ENCODE assay signal across 22 cellular contexts in the genomic region with DNA sequence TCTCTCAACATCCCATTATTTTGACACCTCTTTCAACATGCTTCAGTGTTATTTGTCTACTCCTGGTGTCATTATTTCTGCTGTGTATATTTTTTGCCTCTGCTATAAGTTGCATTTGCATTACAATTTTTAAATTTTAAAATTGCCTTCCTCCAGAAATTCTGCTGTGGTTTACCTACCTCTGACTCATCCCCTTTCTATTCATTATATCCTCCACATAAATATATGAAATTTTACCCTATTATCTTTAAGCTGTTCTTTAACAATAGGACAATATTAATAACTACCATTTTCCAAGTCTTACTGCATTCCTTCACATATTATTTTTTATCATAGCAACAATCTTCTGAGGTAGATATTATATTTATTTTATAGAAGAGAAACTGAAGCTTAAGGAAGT.
DNase-seq lines count a peak whose midpoint lies in the region; ATAC-seq and TF ChIP-seq lines count a peak whose summit lies in the region.
"Had no signal": no experiment of that assay in that cellular context is flagged by ENCODE, and none has a peak within 500 bp of the region (broad histone marks: within the 10 kb centered on the region; RNA-seq: fewer than 3 reads in every experiment).

No MANE protein-coding gene starts in this region.

- H3K36me3 ChIP-seq in GM23338 (ENCODE audit: insufficient read depth) (no peaks in the 10 kb centered on the region), PC-3 (ENCODE audit: low read depth, low read length) (no peaks in the 10 kb centered on the region), neural cell (ENCODE audit: insufficient read depth, low read length) (no peaks in the 10 kb centered on the region), gastroesophageal sphincter (no peaks in the 10 kb centered on the region)
- H3K36me3 ChIP-seq: BLaER1, HAP-1 had no signal

- peak overlapping the region; percentile 23; the same call in 2 of the 3 replicates for H3K4me3 Mint-ChIP-seq in GM23338
- H3K4me3 Mint-ChIP-seq: CD4-positive, CD25-positive, alpha-beta regulatory T cell; HFFc6; IgD-negative memory B cell had no signal

- no peaks in the 10 kb centered on the region for H3K36me3 Mint-ChIP-seq in GM23338 (ENCODE audit: low read depth)
- H3K36me3 Mint-ChIP-seq: CD4-positive, CD25-positive, alpha-beta regulatory T cell had no signal

- H3K9me3 Mint-ChIP-seq in GM23338: no peaks in the 10 kb centered on the region
- H3K9me3 Mint-ChIP-seq: HFFc6, IgD-negative memory B cell had no signal

- no TSS peak for BruUV-seq in PC-3 (replicated peaks; lab: Mats Ljungman, UMichigan)

- TF ChIP-seq POLR2A in gastroesophageal sphincter (IDR thresholded peaks at IDR 0.05): no peak
- no peak for TF ChIP-seq POLR2A in lower leg skin (IDR thresholded peaks at IDR 0.05)

- no peak for DNase-seq in GM23338 (ENCODE audit: low spot score)
- peak; percentile 59 for DNase-seq in PC-3
- no peak for DNase-seq in foreskin keratinocyte
- DNase-seq in lower leg skin (ENCODE audit: low spot score in 2 of 2): no peak
- no peak for DNase-seq in ecto neural progenitor cell (ENCODE audit: low spot score)
- DNase-seq in stimulated activated naive CD8-positive, alpha-beta T cell treated with anti-CD3 and anti-CD28 coated beads, Interleukin-15, Interleukin-2, amounts not matched to agents 100 U/mL and 50 U/mL, for 24 hours: no peak
- DNase-seq: CD4-positive, CD25-positive, alpha-beta regulatory T cell; HFFc6; MM.1S; NCI-H2029; NCI-H446 treated with DMSO at 0.1 percent for 48 hours; NCI-H526; SHP77 treated with DMSO at 0.1 percent for 48 hours had no signal

- no peak for ATAC-seq in GM23338
- ATAC-seq in PC-3: peak; percentile 74
- ATAC-seq in foreskin keratinocyte: peak; percentile 51
- no peak for ATAC-seq in gastroesophageal sphincter
- ATAC-seq in stimulated activated naive CD8-positive, alpha-beta T cell treated with anti-CD3 and anti-CD28 coated beads, Interleukin-15, Interleukin-2, amounts not matched to agents 100 U/mL and 50 U/mL, for 24 hours: no peak
- ATAC-seq: Panc1 had no signal

- H3K4me2 ChIP-seq in GM23338: peak overlapping the region; percentile 40
- peak overlapping the region; percentile 29 for H3K4me2 ChIP-seq in PC-3 (ENCODE audit: low read length)
- H3K4me2 ChIP-seq in neural cell (ENCODE audit: low read length): no peak overlapping the region
- H3K4me2 ChIP-seq: BLaER1, KMS-11 had no signal

- no peak for TF ChIP-seq CTCF in GM23338 (conservative IDR thresholded peaks at IDR 0.05; ENCODE audit: low read depth in 2 of 2)
- TF ChIP-seq CTCF in PC-3 (conservative IDR thresholded peaks at IDR 0.05; ENCODE audit: low read depth, low read length): no peak
- no peak for TF ChIP-seq CTCF in foreskin keratinocyte (conservative IDR thresholded peaks at IDR 0.05)
- no peak for TF ChIP-seq CTCF in neural cell (IDR thresholded peaks at IDR 0.05; ENCODE audit: poor library complexity, severe bottlenecking)
- TF ChIP-seq CTCF in gastroesophageal sphincter (IDR thresholded peaks at IDR 0.05): no peak
- no peak for TF ChIP-seq CTCF in lower leg skin (IDR thresholded peaks at IDR 0.05)

- CTCF ChIA-PET in PC-3 (lab: Charles Lee): no interaction called here

- no peak for TF ChIP-seq RAD21 in neural cell (conservative IDR thresholded peaks at IDR 0.05)

- H2AFZ ChIP-seq in GM23338: no peak overlapping the region
- no peak overlapping the region for H2AFZ ChIP-seq in PC-3 (ENCODE audit: low read length)
- H2AFZ ChIP-seq in neural cell (ENCODE audit: low read depth, low read length): no peak overlapping the region

- peaks cover 30% of the 10 kb centered on the region for H3K4me1 Mint-ChIP-seq in GM23338
- H3K4me1 Mint-ChIP-seq: CD4-positive, CD25-positive, alpha-beta regulatory T cell had no signal

- H3K27ac ChIP-seq in GM23338 (ENCODE audit: low read depth) (0 out of 2 replicates have a peak overlapping the region, but pooled peaks have one; percentile 0), PC-3 (ENCODE audit: low read length) (peak overlapping the region; percentile 47), foreskin keratinocyte (peak overlapping the region; percentile 2), neural cell (ENCODE audit: low read length) (no peak overlapping the region), gastroesophageal sphincter (no peak overlapping the region)
- H3K27ac ChIP-seq: BLaER1, KMS-11, RWPE1, SK-N-MC had no signal

- no peaks in the 10 kb centered on the region for H4K20me1 ChIP-seq in GM23338 (replicated peaks; ENCODE audit: insufficient read depth)
- no peaks in the 10 kb centered on the region for H4K20me1 ChIP-seq in PC-3 (ENCODE audit: low read length)
- no peaks in the 10 kb centered on the region for H4K20me1 ChIP-seq in neural cell (ENCODE audit: insufficient read depth)
- H4K20me1 ChIP-seq: BLaER1 had no signal

- POLR2A ChIA-PET in PC-3 (lab: Charles Lee; ENCODE audit: unreplicated experiment): no interaction called here

- H3F3A ChIP-seq in GM23338 (replicated peaks; ENCODE audit: low read depth) (no peaks in the 10 kb centered on the region), PC-3 (ENCODE audit: low read length, unreplicated experiment) (no peaks in the 10 kb centered on the region), neural cell (ENCODE audit: insufficient read depth, low read length, poor library complexity, severe bottlenecking) (no peaks in the 10 kb centered on the region)

- H3K9ac ChIP-seq in PC-3 (ENCODE audit: low read length): no peak overlapping the region
- no peak overlapping the region for H3K9ac ChIP-seq in neural cell (ENCODE audit: low read length)
- H3K9ac ChIP-seq: BLaER1, KMS-11 had no signal

- peaks cover 17% of the 10 kb centered on the region for H3K4me1 ChIP-seq in GM23338 (ENCODE audit: insufficient read depth)
- H3K4me1 ChIP-seq in PC-3 (ENCODE audit: insufficient read depth, low read length): peaks cover 33% of the 10 kb centered on the region
- H3K4me1 ChIP-seq in foreskin keratinocyte: peaks cover 17% of the 10 kb centered on the region
- no peaks in the 10 kb centered on the region for H3K4me1 ChIP-seq in gastroesophageal sphincter
- H3K4me1 ChIP-seq: BLaER1 had no signal

- no peak overlapping the region for H3K4me3 ChIP-seq in GM23338
- H3K4me3 ChIP-seq in PC-3 (ENCODE audit: low read length): no peak overlapping the region
- no peak overlapping the region for H3K4me3 ChIP-seq in neural cell (ENCODE audit: low read length)
- no peak overlapping the region for H3K4me3 ChIP-seq in gastroesophageal sphincter
- H3K4me3 ChIP-seq in lower leg skin (ENCODE audit: low read depth, poor library complexity, severe bottlenecking): no peak overlapping the region
- H3K4me3 ChIP-seq: BLaER1, HAP-1, SK-N-MC had no signal

- intact Hi-C loops in PC-3 (cut with micrococcal nuclease): loop anchor here (1.0 to 10.0 kb wide), 3 partner anchors 39 to 352 kb away; no protein-coding TSS in a partner anchor
- intact Hi-C loops in lower leg skin (cut with DNase I; ENCODE audit: low total_unique reads): no loop called here

- H3K9me3 ChIP-seq in PC-3 (ENCODE audit: low read length) (no peaks in the 10 kb centered on the region), neural cell (ENCODE audit: low read length) (no peaks in the 10 kb centered on the region), gastroesophageal sphincter (no peaks in the 10 kb centered on the region)
- H3K9me3 ChIP-seq: BLaER1, HAP-1 had no signal

- H3K79me2 ChIP-seq in GM23338 (replicated peaks; ENCODE audit: insufficient read depth) (no peaks in the 10 kb centered on the region), PC-3 (ENCODE audit: low read length) (no peaks in the 10 kb centered on the region), neural cell (replicated peaks; ENCODE audit: insufficient read depth, low read length) (no peaks in the 10 kb centered on the region)

- TF ChIP-seq EP300 in neural cell (conservative IDR thresholded peaks at IDR 0.05; ENCODE audit: poor library complexity, severe bottlenecking) (peak; percentile 47), gastroesophageal sphincter (IDR thresholded peaks at IDR 0.05) (no peak)

- H3K27ac Mint-ChIP-seq in GM23338: no peak overlapping the region
- H3K27ac Mint-ChIP-seq: HFFc6, IgD-negative memory B cell had no signal

- peaks cover 19% of the 10 kb centered on the region for H3K27me3 Mint-ChIP-seq in GM23338 (ENCODE audit: insufficient read depth, low read depth, poor library complexity)
- H3K27me3 Mint-ChIP-seq: CD4-positive, CD25-positive, alpha-beta regulatory T cell had no signal

- H3K27me3 ChIP-seq in GM23338 (ENCODE audit: insufficient read depth) (peaks cover 47% of the 10 kb centered on the region), PC-3 (ENCODE audit: low read length) (no peaks in the 10 kb centered on the region), foreskin keratinocyte (no peaks in the 10 kb centered on the region), neural cell (ENCODE audit: insufficient read depth, low read depth, low read length) (no peaks in the 10 kb centered on the region), gastroesophageal sphincter (no peaks in the 10 kb centered on the region)
- H3K27me3 ChIP-seq: BLaER1 had no signal

- H3K9me2 ChIP-seq in GM23338 (ENCODE audit: insufficient read depth): no peaks in the 10 kb centered on the region
- no peaks in the 10 kb centered on the region for H3K9me2 ChIP-seq in PC-3 (replicated peaks; ENCODE audit: low read length)
- no peaks in the 10 kb centered on the region for H3K9me2 ChIP-seq in neural cell (ENCODE audit: insufficient read depth, low read length)

TF ChIP-seq in GM23338, 12 proteins besides CTCF, POLR2A, EP300 and RAD21 (continues in another document):
- TF ChIP-seq JUNB (IDR thresholded peaks at IDR 0.05; ENCODE audit: unreplicated experiment): no peak

TF ChIP-seq in neural cell, 6 proteins besides CTCF, POLR2A, EP300 and RAD21:
- TF ChIP-seq MXI1 (conservative IDR thresholded peaks at IDR 0.05; ENCODE audit: poor library complexity, severe bottlenecking) (no peak), POLR2AphosphoS5 (IDR thresholded peaks at IDR 0.05) (peak; percentile 58)
TF ChIP-seq in neural cell: peak in this region for 1.

Comparison
In these comparisons a context has a peak if more than half of its experiments do, and no peak if none do; other contexts are left out.
1. ATAC-seq: peak in PC-3 (single experiment) and foreskin keratinocyte (single experiment); none in GM23338 (single experiment), gastroesophageal sphincter (single experiment) and stimulated activated naive CD8-positive, alpha-beta T cell treated with anti-CD3 and anti-CD28 coated beads, Interleukin-15, Interleukin-2, amounts not matched to agents 100 U/mL and 50 U/mL, for 24 hours (single experiment).
2. H3K27ac ChIP-seq: peak in GM23338 (single experiment), PC-3 (single experiment) and foreskin keratinocyte (single experiment); none in neural cell (single experiment) and gastroesophageal sphincter (0 of 4).